ENCODE assay signal across 21 cellular contexts in genomic region chr11:82998697-82999096, GRCh38.
"Had no signal": no experiment of that assay in that cellular context is flagged by ENCODE, and none has a peak within 500 bp of the region (broad histone marks: within the 10 kb centered on the region; RNA-seq: fewer than 3 reads in every experiment).

No MANE protein-coding gene starts in this region.

- H3K9me3 ChIP-seq: right lobe of liver, spleen, suprapubic skin, upper lobe of left lung had no signal

- H3K27ac Mint-ChIP-seq: nephron, progenitor cell of endocrine pancreas had no signal

- H3K4me3 ChIP-seq: lung, right lobe of liver, spleen, suprapubic skin, upper lobe of left lung had no signal

- DNase-seq: activated CD4-positive, alpha-beta T cell treated with anti-CD3 and anti-CD28 coated beads, Interleukin-2, amount 50 U/mL, for 1 hour; activated effector memory CD4-positive, alpha-beta T cell treated with Interleukin-2 at 50 U/mL for 16 hours; activated T-cell treated with anti-CD3 and anti-CD28 coated beads for 4 hours; amygdala; dermis blood vessel endothelial cell; immature natural killer cell; occipital lobe; right lobe of liver; spleen; stimulated activated CD4-positive, alpha-beta T cell treated with anti-CD3 and anti-CD28 coated beads, Interleukin-1b, Interleukin-23, amount 100 ng/mL, for 48 hours; stimulated activated naive CD4-positive, alpha-beta T cell; T-helper 9 cell; upper lobe of left lung had no signal

- H3K27me3 ChIP-seq: right lobe of liver, spleen, suprapubic skin, upper lobe of left lung had no signal

- H3K36me3 ChIP-seq: right lobe of liver, upper lobe of left lung had no signal

- H3K4me1 ChIP-seq: right lobe of liver had no signal

- H3K4me3 Mint-ChIP-seq: activated naive CD4-positive, alpha-beta T cell treated with anti-CD3 and anti-CD28 coated beads, Interleukin-2, amount 50 U/mL, for 24 hours; brain; central memory CD8-positive, alpha-beta T cell; immature natural killer cell; nephron had no signal

- H3K27ac ChIP-seq: right lobe of liver, suprapubic skin, upper lobe of left lung had no signal

- H3K27me3 Mint-ChIP-seq: activated naive CD4-positive, alpha-beta T cell treated with anti-CD3 and anti-CD28 coated beads, Interleukin-2, amount 50 U/mL, for 24 hours; brain; central memory CD8-positive, alpha-beta T cell; progenitor cell of endocrine pancreas had no signal

- ATAC-seq: esophagus mucosa, right lobe of liver had no signal

- H3K9me3 Mint-ChIP-seq: activated naive CD4-positive, alpha-beta T cell treated with anti-CD3 and anti-CD28 coated beads, Interleukin-2, amount 50 U/mL, for 24 hours; brain; central memory CD8-positive, alpha-beta T cell; immature natural killer cell; nephron had no signal
